8 cellular contexts compared by ENCODE assay signal in genomic region chr9:94030318-94031179, GRCh38. TPM values are rescaled to one million over a fixed set of nuclear protein-coding genes. Genes with fewer than 3 reads are reported as not detected.
DNase-seq lines count a peak whose midpoint lies in the region; ATAC-seq and TF ChIP-seq lines count a peak whose summit lies in the region.

No MANE protein-coding gene starts in this region.

- H3K18ac ChIP-seq in mesenchymal stem cell (ENCODE audit: low read depth in 1 of 2, low read length in 2 of 2) = peak overlapping the region; percentile 93 to 99

- H2BK120ac ChIP-seq in mesenchymal stem cell (ENCODE audit: low read depth, low read length) = peak overlapping the region; percentile 71

- H3K14ac ChIP-seq in mesenchymal stem cell (ENCODE audit: low read length in 2 of 2) = peak overlapping the region; percentile 48 to 89

- peak overlapping the region; percentile 93 for H3K4me3 ChIP-seq in mesenchymal stem cell (ENCODE audit: insufficient read depth in 1 of 2, low read depth in 1 of 2, low read length in 2 of 2)

- peaks cover 10% of the 10 kb centered on the region for H3K27me3 Mint-ChIP-seq in activated CD8-positive, alpha-beta T cell treated with anti-CD3 and anti-CD28 coated beads, Interleukin-2, amount 10 ng/mL, durations not matched to agents 7 days and 5 days (ENCODE audit: low read depth)
- peaks cover 0 to 6% of the 10 kb centered on the region in 2 donors for H3K27me3 Mint-ChIP-seq in effector memory CD8-positive, alpha-beta T cell

- H3K36me3 Mint-ChIP-seq in activated CD8-positive, alpha-beta T cell treated with anti-CD3 and anti-CD28 coated beads, Interleukin-2, amount 10 ng/mL, durations not matched to agents 7 days and 5 days (ENCODE audit: low read depth) = peaks cover 11% of the 10 kb centered on the region
- no peaks in the 10 kb centered on the region for H3K36me3 Mint-ChIP-seq in effector memory CD8-positive, alpha-beta T cell (ENCODE audit: insufficient read depth)

- peak overlapping the region; percentile 29 to 42 for H2BK12ac ChIP-seq in mesenchymal stem cell (ENCODE audit: low read length in 2 of 2)

- H3K9me3 ChIP-seq in mesenchymal stem cell (ENCODE audit: control insufficient read depth, low read length) = no peaks in the 10 kb centered on the region

- H3K4me1 ChIP-seq in mesenchymal stem cell (ENCODE audit: control insufficient read depth, insufficient read depth, low read depth, low read length) = peaks cover 1% of the 10 kb centered on the region

- peak overlapping the region; percentile 93 for H3K9ac ChIP-seq in mesenchymal stem cell (ENCODE audit: low read length)

- under 1% methylated on average over 97 of the region's 97 CpGs for WGBS in mesenchymal stem cell

- DNase-seq in GM19240 (ENCODE audit: insufficient read length, low spot score) (peak; percentile 70), NCI-H526 treated with DMSO at 0.1 percent for 48 hours (lab: John Stamatoyannopoulos, UW) (peak; percentile 55), mesenchymal stem cell (peak; percentile 89)
- peak; percentile 84 for DNase-seq in activated CD8-positive, alpha-beta T cell treated with anti-CD3 and anti-CD28 coated beads, Interleukin-2, amount 10 ng/mL, durations not matched to agents 7 days and 5 days
- peak; percentile 67 to 68 (median 68) for DNase-seq in effector memory CD8-positive, alpha-beta T cell
- DNase-seq in stimulated activated CD8-positive, alpha-beta memory T cell treated with anti-CD3 and anti-CD28 coated beads, Interleukin-12 subunit alpha, Interleukin-12 subunit beta, amount 100 ng/mL, for 4 hours (ENCODE audit: low read depth) = peak; percentile 65

- H3K27ac ChIP-seq in C4-2B = peak overlapping the region; percentile 85
- no peak overlapping the region for H3K27ac ChIP-seq in mesenchymal stem cell (ENCODE audit: low read length, poor library complexity, severe bottlenecking)

- H3K4ac ChIP-seq in mesenchymal stem cell (ENCODE audit: low read depth in 1 of 2, low read length in 2 of 2) = peak overlapping the region; percentile 35 to 97

- H2AFZ ChIP-seq in mesenchymal stem cell (ENCODE audit: low read depth, low read length) = peak overlapping the region; percentile 91

- TF ChIP-seq CTCF in C4-2B (conservative IDR thresholded peaks at IDR 0.05) = no peak

- H3K79me1 ChIP-seq in mesenchymal stem cell (replicated peaks; ENCODE audit: low read length, poor library complexity, severe bottlenecking) = peaks cover 19% of the 10 kb centered on the region

- H3K4me1 Mint-ChIP-seq in activated CD8-positive, alpha-beta T cell treated with anti-CD3 and anti-CD28 coated beads, Interleukin-2, amount 10 ng/mL, durations not matched to agents 7 days and 5 days (ENCODE audit: low read depth) = peaks cover 21% of the 10 kb centered on the region
- peaks cover 10 to 18% of the 10 kb centered on the region in 2 donors for H3K4me1 Mint-ChIP-seq in effector memory CD8-positive, alpha-beta T cell (ENCODE audit: low read depth in 2 of 2)

- peak overlapping the region; percentile 98 for H2BK15ac ChIP-seq in mesenchymal stem cell (ENCODE audit: low read depth, poor library complexity, severe bottlenecking)

- POLR2A ChIA-PET in activated CD8-positive, alpha-beta T cell treated with anti-CD3 and anti-CD28 coated beads, Interleukin-2, amount 10 ng/mL, durations not matched to agents 7 days and 5 days (lab: Charles Lee) = interaction anchor here (0.6 to 1.2 kb wide), 2 partner anchors 10 to 136 kb away, joined by 3 to 4 read pairs; no protein-coding TSS in a partner anchor

- ATAC-seq in HG03457 (IDR thresholded peaks at IDR 0.05; ENCODE audit: unreplicated experiment) = peak; percentile 96
- ATAC-seq in activated CD8-positive, alpha-beta T cell treated with anti-CD3 and anti-CD28 coated beads, Interleukin-2, amount 10 ng/mL, durations not matched to agents 7 days and 5 days = peak; percentile 100
- ATAC-seq in effector memory CD8-positive, alpha-beta T cell (replicated peaks) = peak; percentile 99

- peak overlapping the region; percentile 98 for H4K91ac ChIP-seq in mesenchymal stem cell (ENCODE audit: low read length)

- peak overlapping the region; percentile 97 for H3K27ac Mint-ChIP-seq in activated CD8-positive, alpha-beta T cell treated with anti-CD3 and anti-CD28 coated beads, Interleukin-2, amount 10 ng/mL, durations not matched to agents 7 days and 5 days
- H3K27ac Mint-ChIP-seq in effector memory CD8-positive, alpha-beta T cell = peak overlapping the region; percentile 87 to 90

- CTCF ChIA-PET in activated CD8-positive, alpha-beta T cell treated with anti-CD3 and anti-CD28 coated beads, Interleukin-2, amount 10 ng/mL, durations not matched to agents 7 days and 5 days (lab: Charles Lee) = interaction anchor here (1.0 to 1.5 kb wide), 5 partner anchors 16 to 183 kb away, joined by 3 to 7 read pairs (median 4); no protein-coding TSS in a partner anchor

- no peaks in the 10 kb centered on the region for H3K9me3 Mint-ChIP-seq in activated CD8-positive, alpha-beta T cell treated with anti-CD3 and anti-CD28 coated beads, Interleukin-2, amount 10 ng/mL, durations not matched to agents 7 days and 5 days (ENCODE audit: insufficient read depth)
- H3K9me3 Mint-ChIP-seq in effector memory CD8-positive, alpha-beta T cell = no peaks in the 10 kb centered on the region

- H3K36me3 ChIP-seq in mesenchymal stem cell (ENCODE audit: control insufficient read depth in 1 of 2, insufficient read depth in 2 of 2, low read depth in 1 of 2, low read length in 2 of 2) = no peaks in the 10 kb centered on the region

- peak overlapping the region in 1 of 2 experiments; percentile 23 for H3K23ac ChIP-seq in mesenchymal stem cell (ENCODE audit: low read length in 2 of 2)

- no peak overlapping the region for H2BK5ac ChIP-seq in mesenchymal stem cell (ENCODE audit: low read depth, low read length, poor library complexity, severe bottlenecking)

- H2AK5ac ChIP-seq in mesenchymal stem cell (ENCODE audit: low read length, severe bottlenecking) = no peak overlapping the region

- peak overlapping the region; percentile 95 for H3K4me3 Mint-ChIP-seq in activated CD8-positive, alpha-beta T cell treated with anti-CD3 and anti-CD28 coated beads, Interleukin-2, amount 10 ng/mL, durations not matched to agents 7 days and 5 days
- H3K4me3 Mint-ChIP-seq in effector memory CD8-positive, alpha-beta T cell = peak overlapping the region; percentile 84 to 89

- peak overlapping the region; percentile 94 for H3K4me2 ChIP-seq in mesenchymal stem cell (ENCODE audit: low read length, poor library complexity, severe bottlenecking)

- H4K8ac ChIP-seq in mesenchymal stem cell (ENCODE audit: low read length) = peak overlapping the region; percentile 98

- no peaks in the 10 kb centered on the region for H3K27me3 ChIP-seq in mesenchymal stem cell (ENCODE audit: control insufficient read depth in 1 of 2, insufficient read depth in 1 of 2, low read length in 2 of 2)

RNA-seq across cellular contexts. Expression of gene PTPDC1, which starts 53.7 kb away (rescaled TPM):
- 1 to 10 TPM; 5.5 to 5.7 TPM for total RNA-seq in activated CD8-positive, alpha-beta T cell treated with anti-CD3 and anti-CD28 coated beads, Interleukin-2, amount 10 ng/mL, durations not matched to agents 7 days and 5 days
- 3.7 TPM for polyA plus RNA-seq in mesenchymal stem cell (2013, experiment 1 of 2)
- 3.6 TPM for polyA plus RNA-seq in mesenchymal stem cell (2013, experiment 2 of 2)
